ENCODE assay signal across 8 cellular contexts in genomic region chr1:66725885-66726665, GRCh38. TPM values are rescaled to one million over a fixed set of nuclear protein-coding genes. Genes with fewer than 3 reads are reported as not detected.
DNase-seq lines count a peak whose midpoint lies in the region; ATAC-seq, FAIRE-seq and TF ChIP-seq lines count a peak whose summit lies in the region.

No MANE protein-coding gene starts in this region.

- H3K9me3 ChIP-seq in A673 (ENCODE audit: low read depth, low read length, poor library complexity, severe bottlenecking) (peaks cover 4% of the 10 kb centered on the region), kidney (ENCODE audit: control insufficient read depth in 1 of 2, low read length in 2 of 2) (no peaks in the 10 kb centered on the region)

- H3K27ac ChIP-seq in A673 (ENCODE audit: low read depth, low read length, poor library complexity, severe bottlenecking) (no peak overlapping the region), kidney (ENCODE audit: low read depth in 2 of 2, low read length in 2 of 2) (no peak overlapping the region)

- peak; percentile 73 for FAIRE-seq in GM12892 (lab: Jason Lieb, UNC)
- peak; percentile 85 for FAIRE-seq in TTC549 (lab: Jason Lieb, UNC)
- FAIRE-seq in bronchial epithelial cell (lab: Jason Lieb, UNC), result peak; percentile 36
- FAIRE-seq in kidney (lab: Jason Lieb, UNC), result no peak

- H3K9ac ChIP-seq in kidney (ENCODE audit: low read length in 2 of 2), result no peak overlapping the region

- peak; percentile 88 for ATAC-seq in HG02852 (IDR thresholded peaks at IDR 0.05; ENCODE audit: unreplicated experiment)

- DNase-seq in A673 (ENCODE audit: low spot score) (peak; percentile 89), GM12892 (ENCODE audit: insufficient read length) (no peak), NCI-H187 treated with DMSO at 0.1 percent for 48 hours (lab: John Stamatoyannopoulos, UW) (peak; percentile 78), bronchial epithelial cell (ENCODE audit: low read depth) (peak; percentile 70), kidney (no peak)
- peak; percentile 19 for DNase-seq in stimulated activated CD4-positive, alpha-beta T cell treated with anti-CD3 and anti-CD28 coated beads, Interleukin-4, amount 100 ng/mL, for 1 hour

- intact Hi-C loops in A673 (cut with micrococcal nuclease; ENCODE audit: unreplicated experiment) (loop anchor here (1.0 to 10.0 kb wide), 4 partner anchors 222 to 761 kb away; no protein-coding TSS in a partner anchor), kidney (cut with DNase I) (no loop called here)

- POLR2A ChIA-PET in A673 (lab: Charles Lee; ENCODE audit: low non-redundant PET), result interaction anchor here (0.7 kb wide), 1 partner anchor 177 kb away, joined by 4 read pairs; no protein-coding TSS in a partner anchor

- CTCF ChIA-PET in A673 (lab: Charles Lee), result interaction anchor here (0.6 kb wide), 1 partner anchor 1807 kb away, joined by 4 read pairs; no protein-coding TSS in a partner anchor

- H3K27me3 ChIP-seq in A673 (replicated peaks; ENCODE audit: insufficient read depth, low read depth, low read length, poor library complexity) (no peaks in the 10 kb centered on the region), bronchial epithelial cell (ENCODE audit: control insufficient read depth, insufficient read depth, low read length) (no peaks in the 10 kb centered on the region)

- no peak overlapping the region for H3K4me3 ChIP-seq in A673 (ENCODE audit: low read depth, low read length, poor library complexity, severe bottlenecking)
- H3K4me3 ChIP-seq in bronchial epithelial cell (ENCODE audit: low read depth, low read length), result no peak overlapping the region
- no peak overlapping the region for H3K4me3 ChIP-seq in kidney (ENCODE audit: low read length in 2 of 2)

- TF ChIP-seq POLR2A in GM12892 (IDR thresholded peaks at IDR 0.05; ENCODE audit: low read depth, low read length), result no peak

- BruUV-seq in A673 (replicated peaks; lab: Mats Ljungman, UMichigan), result no TSS peak

- H3K4me1 ChIP-seq in A673 (ENCODE audit: insufficient read depth, low read length, poor library complexity, severe bottlenecking) (peaks cover 19% of the 10 kb centered on the region), kidney (ENCODE audit: control insufficient read depth in 1 of 2, insufficient read depth in 1 of 2, low read depth in 1 of 2, low read length in 2 of 2) (peaks cover 3 to 4% of the 10 kb centered on the region in 2 donors)

- no peaks in the 10 kb centered on the region for H3K36me3 ChIP-seq in A673 (ENCODE audit: insufficient read depth, low read length, poor library complexity, severe bottlenecking)
- H3K36me3 ChIP-seq in bronchial epithelial cell (ENCODE audit: control insufficient read depth, insufficient read depth, low read length), result no peaks in the 10 kb centered on the region
- H3K36me3 ChIP-seq in kidney (ENCODE audit: control insufficient read depth in 1 of 2, insufficient read depth in 2 of 2, low read length in 2 of 2), result no peaks in the 10 kb centered on the region

- TF ChIP-seq CTCF in A673 (conservative IDR thresholded peaks at IDR 0.05; ENCODE audit: low read depth, low read length) (peak; percentile 97), bronchial epithelial cell (IDR thresholded peaks at IDR 0.05; ENCODE audit: insufficient read depth, low read length, severe bottlenecking) (peak; percentile 94), kidney (IDR thresholded peaks at IDR 0.05; ENCODE audit: borderline replicate concordance, extremely low read depth, insufficient read depth) (peak; percentile 90)

RNA-seq across cellular contexts. Expression of gene DYNLT5, which starts 26.2 kb away (rescaled TPM):
- total RNA-seq in A673 (2021) (not detected in 2 replicates), bronchial epithelial cell (not detected in 2 replicates), kidney (1.4 TPM)
- polyA plus RNA-seq in GM12892 (2012; ENCODE audit: missing spikeins), result not detected
- 0.41 TPM for polyA plus RNA-seq in kidney (ENCODE audit: insufficient read depth, low read depth, low replicate concordance)

Comparison
In these comparisons a context has a peak if more than half of its experiments do, and no peak if none do; other contexts are left out.
1. DNase-seq: peak in A673 (single experiment), NCI-H187 treated with DMSO at 0.1 percent for 48 hours (single experiment), bronchial epithelial cell (single experiment) and stimulated activated CD4-positive, alpha-beta T cell treated with anti-CD3 and anti-CD28 coated beads, Interleukin-4, amount 100 ng/mL, for 1 hour (single experiment); none in GM12892 (single experiment) and kidney (single experiment).
2. Peak in every context shown above with its lines, with median percentiles within 50 percentile points of each other: CTCF ChIP-seq.